In the genomic region with DNA sequence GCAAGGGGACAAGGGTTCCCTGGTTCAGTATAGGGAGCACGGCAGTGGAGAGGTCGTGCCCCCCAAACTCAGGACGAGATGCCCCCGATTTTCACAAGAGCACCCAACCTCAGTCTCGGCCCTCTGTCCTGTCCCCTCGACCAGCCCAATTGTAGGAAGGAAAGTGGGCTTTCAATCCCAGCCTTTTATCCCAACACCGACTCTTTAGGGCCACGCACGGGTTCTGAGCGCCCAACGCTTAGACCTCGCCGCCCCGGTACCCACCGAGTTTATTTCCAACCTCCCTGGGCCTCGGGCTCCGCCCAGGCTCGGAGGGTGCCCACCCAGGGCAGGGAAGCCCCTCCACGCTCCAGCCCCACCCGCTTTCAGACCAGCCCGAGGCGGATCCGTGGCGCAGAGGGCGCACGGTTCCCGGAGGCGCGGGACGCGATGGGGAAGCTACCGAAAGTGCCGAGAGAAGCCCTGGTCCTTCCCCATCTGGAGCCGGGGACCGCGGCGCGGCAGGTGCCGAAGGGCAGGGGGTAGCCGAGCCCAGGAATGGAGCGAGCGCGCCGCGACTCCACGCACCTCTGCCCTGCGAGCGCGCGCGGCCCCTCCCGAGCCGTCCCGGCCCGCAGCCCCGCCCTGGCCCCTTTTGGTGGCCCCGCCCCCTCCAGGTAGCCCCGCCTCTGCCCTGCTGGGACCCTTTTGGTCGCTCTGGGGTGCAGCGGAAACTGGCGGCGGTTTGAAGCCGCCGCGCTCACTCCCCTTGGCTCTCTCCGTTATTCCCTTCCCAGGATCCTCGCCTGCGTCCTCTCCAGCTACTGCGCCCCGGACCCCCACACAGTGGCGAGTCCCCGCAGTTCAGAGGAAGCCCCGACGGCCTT, we compare ENCODE assay signal across 8 cellular contexts. TPM values are rescaled to one million over a fixed set of nuclear protein-coding genes. Genes with fewer than 3 reads are reported as not detected.
A peak's percentile ranks its signal among the peaks of the same experiment; 100 is the strongest.
DNase-seq lines count a peak whose midpoint lies in the region; ATAC-seq and TF ChIP-seq lines count a peak whose summit lies in the region.

No MANE protein-coding gene starts in this region.

- H3K27ac Mint-ChIP-seq in WTC11, result no peak overlapping the region

- peak overlapping the region; percentile 48 for H3K4me2 ChIP-seq in GM23248 (ENCODE audit: unreplicated experiment)

- 4% methylated on average over 55 to 74 of the region's 74 CpGs for WGBS in GM23248 (ENCODE audit: low coverage in 1 of 2, low lambda C conversion rate in 2 of 2, missing lambda C conversion rate in 2 of 2), 2 experiments

- H3K9ac ChIP-seq in GM23248, result no peak overlapping the region

- H4K20me1 ChIP-seq in GM23248 (ENCODE audit: insufficient read depth), result no peaks in the 10 kb centered on the region

- H3K4me3 Mint-ChIP-seq in WTC11, result peak overlapping the region; percentile 85

- no peaks in the 10 kb centered on the region for H3K36me3 Mint-ChIP-seq in WTC11

- CTCF ChIA-PET in WTC11 (lab: Charles Lee), result interaction anchor here (1.5 to 2.9 kb wide), 3 partner anchors 10 to 28 kb away, joined by 3 to 8 read pairs (median 8); no protein-coding TSS in a partner anchor

- H2AFZ ChIP-seq in GM23248 (no peak overlapping the region), neuron (ENCODE audit: low read depth, low read length) (peak overlapping the region; percentile 86)

- H3K27me3 ChIP-seq in GM23248 (replicated peaks; ENCODE audit: insufficient read depth), result peaks cover 41% of the 10 kb centered on the region
- H3K27me3 ChIP-seq in neuron (ENCODE audit: insufficient read depth, low read length), result peaks cover 71% of the 10 kb centered on the region
- H3K27me3 ChIP-seq in upper lobe of right lung, result peaks cover 73% of the 10 kb centered on the region

- no peaks in the 10 kb centered on the region for H3K79me2 ChIP-seq in GM23248 (ENCODE audit: insufficient read depth)

- H3K36me3 ChIP-seq in GM23248 (ENCODE audit: low read depth) (no peaks in the 10 kb centered on the region), neuron (ENCODE audit: insufficient read depth, low read length) (no peaks in the 10 kb centered on the region), upper lobe of right lung (no peaks in the 10 kb centered on the region)

- TF ChIP-seq CTCF in AG10803 (conservative IDR thresholded peaks at IDR 0.05; ENCODE audit: low read length) (no peak), WTC11 (IDR thresholded peaks at IDR 0.05) (no peak), choroid plexus epithelial cell (conservative IDR thresholded peaks at IDR 0.05; ENCODE audit: low read depth, low read length) (no peak), upper lobe of right lung (IDR thresholded peaks at IDR 0.05) (no peak)

- H3K4me3 ChIP-seq in AG10803 (ENCODE audit: low read length) (peak overlapping the region; percentile 15; the same call in 1 of the 2 replicates), GM23248 (peak overlapping the region; percentile 43), choroid plexus epithelial cell (ENCODE audit: low read depth, low read length) (peak overlapping the region; percentile 14), neuron (ENCODE audit: low read length) (peak overlapping the region; percentile 35), upper lobe of right lung (peak overlapping the region; percentile 35)

- peaks cover 90% of the 10 kb centered on the region for H3K27me3 Mint-ChIP-seq in WTC11 (ENCODE audit: low read depth)

- intact Hi-C loops in upper lobe of right lung (cut with DNase I), result no loop called here

- H3K4me1 ChIP-seq in GM23248 (ENCODE audit: insufficient read depth) (no peaks in the 10 kb centered on the region), neuron (ENCODE audit: insufficient read depth, low read length) (peaks cover 3% of the 10 kb centered on the region), upper lobe of right lung (peaks cover 4% of the 10 kb centered on the region)

- H3K9me3 Mint-ChIP-seq in WTC11, result no peaks in the 10 kb centered on the region

- H3K9me3 ChIP-seq in GM23248 (ENCODE audit: low read depth) (no peaks in the 10 kb centered on the region), neuron (ENCODE audit: low read length) (no peaks in the 10 kb centered on the region), upper lobe of right lung (no peaks in the 10 kb centered on the region)

- in situ Hi-C loops in GM23248 (cut with MboI), result no loop called here

- POLR2A ChIA-PET in WTC11 (lab: Charles Lee), result no interaction called here

- ATAC-seq in WTC11 (peak; percentile 77), upper lobe of right lung (peak; percentile 14), HG03460 (IDR thresholded peaks at IDR 0.05; ENCODE audit: unreplicated experiment) (no peak)

- H3K27ac ChIP-seq in GM23248 (no peak overlapping the region), upper lobe of right lung (no peak overlapping the region)

- H3K4me1 Mint-ChIP-seq in WTC11, result peaks cover 22% of the 10 kb centered on the region

- H3K9me2 ChIP-seq in GM23248 (ENCODE audit: insufficient read depth), result no peaks in the 10 kb centered on the region

- DNase-seq in AG10803 (ENCODE audit: low read depth) (no peak), GM23248 (no peak), WTC11 (ENCODE audit: low spot score) (peak; percentile 80), choroid plexus epithelial cell (ENCODE audit: low read depth) (no peak), upper lobe of right lung (no peak), GF-D8 (lab: John Stamatoyannopoulos, UW) (no peak)

- no peaks in the 10 kb centered on the region for H3F3A ChIP-seq in GM23248 (ENCODE audit: insufficient read depth)

TF ChIP-seq in WTC11, 78 proteins besides CTCF, POLR2A, EP300 and RAD21 (continues in another document):
- TF ChIP-seq EMX1 (CRISPR knock-in tag; IDR thresholded peaks at IDR 0.05), result no peak
- TF ChIP-seq NR3C1 (CRISPR knock-in tag; conservative IDR thresholded peaks at IDR 0.05; ENCODE audit: low read depth), result no peak
- no peak for TF ChIP-seq ZNF232 (CRISPR knock-in tag; IDR thresholded peaks at IDR 0.05)
- TF ChIP-seq NR1H2 (CRISPR knock-in tag; IDR thresholded peaks at IDR 0.05), result no peak
- TF ChIP-seq, protein P1, sequence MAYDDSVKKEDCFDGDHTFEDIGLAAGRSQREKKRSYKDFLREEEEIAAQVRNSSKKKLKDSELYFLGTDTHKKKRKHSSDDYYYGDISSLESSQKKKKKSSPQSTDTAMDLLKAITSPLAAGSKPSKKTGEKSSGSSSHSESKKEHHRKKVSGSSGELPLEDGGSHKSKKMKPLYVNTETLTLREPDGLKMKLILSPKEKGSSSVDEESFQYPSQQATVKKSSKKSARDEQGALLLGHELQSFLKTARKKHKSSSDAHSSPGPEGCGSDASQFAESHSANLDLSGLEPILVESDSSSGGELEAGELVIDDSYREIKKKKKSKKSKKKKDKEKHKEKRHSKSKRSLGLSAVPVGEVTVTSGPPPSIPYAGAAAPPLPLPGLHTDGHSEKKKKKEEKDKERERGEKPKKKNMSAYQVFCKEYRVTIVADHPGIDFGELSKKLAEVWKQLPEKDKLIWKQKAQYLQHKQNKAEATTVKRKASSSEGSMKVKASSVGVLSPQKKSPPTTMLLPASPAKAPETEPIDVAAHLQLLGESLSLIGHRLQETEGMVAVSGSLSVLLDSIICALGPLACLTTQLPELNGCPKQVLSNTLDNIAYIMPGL (CRISPR knock-in tag; IDR thresholded peaks at IDR 0.05), result peak; percentile 62; the same call in 1 of the 2 replicates
- TF ChIP-seq, protein P2, sequence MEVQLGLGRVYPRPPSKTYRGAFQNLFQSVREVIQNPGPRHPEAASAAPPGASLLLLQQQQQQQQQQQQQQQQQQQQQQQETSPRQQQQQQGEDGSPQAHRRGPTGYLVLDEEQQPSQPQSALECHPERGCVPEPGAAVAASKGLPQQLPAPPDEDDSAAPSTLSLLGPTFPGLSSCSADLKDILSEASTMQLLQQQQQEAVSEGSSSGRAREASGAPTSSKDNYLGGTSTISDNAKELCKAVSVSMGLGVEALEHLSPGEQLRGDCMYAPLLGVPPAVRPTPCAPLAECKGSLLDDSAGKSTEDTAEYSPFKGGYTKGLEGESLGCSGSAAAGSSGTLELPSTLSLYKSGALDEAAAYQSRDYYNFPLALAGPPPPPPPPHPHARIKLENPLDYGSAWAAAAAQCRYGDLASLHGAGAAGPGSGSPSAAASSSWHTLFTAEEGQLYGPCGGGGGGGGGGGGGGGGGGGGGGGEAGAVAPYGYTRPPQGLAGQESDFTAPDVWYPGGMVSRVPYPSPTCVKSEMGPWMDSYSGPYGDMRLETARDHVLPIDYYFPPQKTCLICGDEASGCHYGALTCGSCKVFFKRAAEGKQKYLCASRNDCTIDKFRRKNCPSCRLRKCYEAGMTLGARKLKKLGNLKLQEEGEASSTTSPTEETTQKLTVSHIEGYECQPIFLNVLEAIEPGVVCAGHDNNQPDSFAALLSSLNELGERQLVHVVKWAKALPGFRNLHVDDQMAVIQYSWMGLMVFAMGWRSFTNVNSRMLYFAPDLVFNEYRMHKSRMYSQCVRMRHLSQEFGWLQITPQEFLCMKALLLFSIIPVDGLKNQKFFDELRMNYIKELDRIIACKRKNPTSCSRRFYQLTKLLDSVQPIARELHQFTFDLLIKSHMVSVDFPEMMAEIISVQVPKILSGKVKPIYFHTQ (CRISPR knock-in tag; IDR thresholded peaks at IDR 0.05), result no peak
- TF ChIP-seq CREM (CRISPR knock-in tag; IDR thresholded peaks at IDR 0.05), result no peak
- TF ChIP-seq, protein P3, sequence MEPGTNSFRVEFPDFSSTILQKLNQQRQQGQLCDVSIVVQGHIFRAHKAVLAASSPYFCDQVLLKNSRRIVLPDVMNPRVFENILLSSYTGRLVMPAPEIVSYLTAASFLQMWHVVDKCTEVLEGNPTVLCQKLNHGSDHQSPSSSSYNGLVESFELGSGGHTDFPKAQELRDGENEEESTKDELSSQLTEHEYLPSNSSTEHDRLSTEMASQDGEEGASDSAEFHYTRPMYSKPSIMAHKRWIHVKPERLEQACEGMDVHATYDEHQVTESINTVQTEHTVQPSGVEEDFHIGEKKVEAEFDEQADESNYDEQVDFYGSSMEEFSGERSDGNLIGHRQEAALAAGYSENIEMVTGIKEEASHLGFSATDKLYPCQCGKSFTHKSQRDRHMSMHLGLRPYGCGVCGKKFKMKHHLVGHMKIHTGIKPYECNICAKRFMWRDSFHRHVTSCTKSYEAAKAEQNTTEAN (CRISPR knock-in tag; IDR thresholded peaks at IDR 0.05), result no peak

RNA-seq across cellular contexts. Expression of gene GRID2IP, which starts 20.4 kb away (rescaled TPM):
- total RNA-seq in GM23248 (2014; rRNA removed; shearing (Covaris generic)), result not detected in 2 replicates
- not detected in 2 replicates for polyA plus RNA-seq in GM23248 (2016; fragmentation: Nextera tagmentation; extraction: Ambion mirVana)
- total RNA-seq in WTC11 (2021) (3.0 to 4.8 TPM (median 4.6 TPM) in 3 replicates), upper lobe of right lung (0.46 TPM)

RNA-seq across cellular contexts. Expression of gene ZDHHC4, which starts 46.4 kb away (rescaled TPM):
- 52.5 and 55.4 TPM in 2 replicates for total RNA-seq in GM23248 (2014; rRNA removed; shearing (Covaris generic))
- 68.8 and 72.6 TPM in 2 replicates for polyA plus RNA-seq in GM23248 (2016; fragmentation: Nextera tagmentation; extraction: Ambion mirVana)
- 37.7 to 48.2 TPM (median 46.4 TPM) in 3 replicates for total RNA-seq in WTC11 (2021)
- 54.8 TPM for total RNA-seq in upper lobe of right lung

RNA-seq across cellular contexts. Expression of gene KDELR2, which starts 46.9 kb away (rescaled TPM):
- 275 and 319 TPM in 2 replicates for total RNA-seq in GM23248 (2014; rRNA removed; shearing (Covaris generic))
- 686 and 702 TPM in 2 replicates for polyA plus RNA-seq in GM23248 (2016; fragmentation: Nextera tagmentation; extraction: Ambion mirVana)
- 79.4 to 84.3 TPM (median 79.9 TPM) in 3 replicates for total RNA-seq in WTC11 (2021)
- 116 TPM for total RNA-seq in upper lobe of right lung

RNA-seq across cellular contexts. Expression of gene INTS15, which starts 59.0 kb away (rescaled TPM):
- 14.4 and 17.9 TPM in 2 replicates for total RNA-seq in GM23248 (2014; rRNA removed; shearing (Covaris generic))
- polyA plus RNA-seq in GM23248 (2016; fragmentation: Nextera tagmentation; extraction: Ambion mirVana), result 11.1 and 11.3 TPM in 2 replicates
- total RNA-seq in WTC11 (2021), result 25.6 to 28.2 TPM (median 27.6 TPM) in 3 replicates
- total RNA-seq in upper lobe of right lung, result 37.6 TPM
